ENCODE assay signal across 36 cellular contexts in genomic region chr18:41265047-41265446, GRCh38.
DNase-seq lines count a peak whose midpoint lies in the region; ATAC-seq and TF ChIP-seq lines count a peak whose summit lies in the region.
"Had no signal": no experiment of that assay in that cellular context is flagged by ENCODE, and none has a peak within 500 bp of the region (broad histone marks: within the 10 kb centered on the region; RNA-seq: fewer than 3 reads in every experiment).

No MANE protein-coding gene starts in this region.

- TF ChIP-seq CTCF in IMR-90 (conservative IDR thresholded peaks at IDR 0.05; ENCODE audit: low read depth, low read length), result no peak
- TF ChIP-seq CTCF in astrocyte of the spinal cord (IDR thresholded peaks at IDR 0.05; ENCODE audit: low read depth, low read length), result no peak
- TF ChIP-seq CTCF in fibroblast of villous mesenchyme (IDR thresholded peaks at IDR 0.05; ENCODE audit: insufficient read depth, low read depth, low read length), result no peak

- no peak overlapping the region for H3K23ac ChIP-seq in IMR-90 (ENCODE audit: low read depth, low read length)

- no peaks in the 10 kb centered on the region for H3K79me1 ChIP-seq in IMR-90 (ENCODE audit: low read depth in 1 of 2, low read length in 2 of 2)

- peaks cover 11% of the 10 kb centered on the region for H3K4me1 ChIP-seq in IMR-90 (ENCODE audit: control insufficient read depth, insufficient read depth, low read length)
- H3K4me1 ChIP-seq: tibial artery, vagina had no signal

- H3K9me3 ChIP-seq in IMR-90 (ENCODE audit: control insufficient read depth, insufficient read depth, low read length) (no peaks in the 10 kb centered on the region), T-helper 17 cell (ENCODE audit: control insufficient read depth, low read length, poor library complexity, severe bottlenecking) (no peaks in the 10 kb centered on the region)
- H3K9me3 ChIP-seq: esophagus muscularis mucosa, tibial artery, vagina had no signal

- H4K91ac ChIP-seq in IMR-90 (ENCODE audit: insufficient read depth, low read depth, low read length), result no peak overlapping the region

- H3K9ac ChIP-seq in IMR-90 (ENCODE audit: low read depth, low read length), result no peak overlapping the region

- no peaks in the 10 kb centered on the region for H4K20me1 ChIP-seq in IMR-90 (ENCODE audit: insufficient read depth, low read length)

- CTCF ChIA-PET in IMR-90 (lab: Yijun Ruan, JAX), result no interaction called here

- peaks cover 16 to 37% of the 10 kb centered on the region in 2 donors for H3K9me3 Mint-ChIP-seq in effector memory CD8-positive, alpha-beta T cell
- H3K9me3 Mint-ChIP-seq: activated T-helper 1 cell treated with anti-CD3 and anti-CD28 coated beads, Interleukin-12 subunit alpha, Interleukin-12 subunit beta, Interleukin-2, Interleukin-4 antibody, amounts not matched to agents 30 ng/mL and 10 ng/mL and 1 ng/mL, durations not matched to agents 14 hours and 24 hours and 36 hours had no signal

- H3K14ac ChIP-seq in IMR-90 (replicated peaks; ENCODE audit: low read depth, low read length), result no peak overlapping the region

- H2BK5ac ChIP-seq in IMR-90 (ENCODE audit: low read depth, low read length, poor library complexity, severe bottlenecking), result peak overlapping the region; percentile 67

- H2AFZ ChIP-seq in IMR-90 (replicated peaks; ENCODE audit: low read length, poor library complexity), result no peak overlapping the region

- TF ChIP-seq RAD21 in IMR-90 (IDR thresholded peaks at IDR 0.05; ENCODE audit: low read length), result no peak

- dilution Hi-C loops in IMR-90 (cut with HindIII; ENCODE audit: low sequenced_read_pairs, unreplicated experiment), result no loop called here

- BruUV-seq in IMR-90 (replicated peaks; lab: Mats Ljungman, UMichigan), result no TSS peak

- H3K9me1 ChIP-seq in IMR-90 (ENCODE audit: insufficient read depth, low read length), result peaks cover 8% of the 10 kb centered on the region

- H3K27ac ChIP-seq in IMR-90 (ENCODE audit: insufficient read depth, low read length), result no peak overlapping the region
- H3K27ac ChIP-seq: cardiac muscle cell, coronary artery, esophagus muscularis mucosa, SK-N-MC, tibial artery, vagina had no signal

- H4K8ac ChIP-seq in IMR-90 (ENCODE audit: low read depth in 2 of 2, low read length in 2 of 2), result peak overlapping the region in 1 of 2 experiments; percentile 19; a peak in 1 of 4 replicates

- no peaks in the 10 kb centered on the region for H3K27me3 Mint-ChIP-seq in effector memory CD8-positive, alpha-beta T cell
- no peaks in the 10 kb centered on the region for H3K27me3 Mint-ChIP-seq in T-helper 17 cell
- H3K27me3 Mint-ChIP-seq: activated CD4-positive, alpha-beta memory T cell treated with anti-CD3 and anti-CD28 coated beads for 36 hours; activated naive CD4-positive, alpha-beta T cell treated with anti-CD3 and anti-CD28 coated beads, Interleukin-2, amount 10 ng/mL, durations not matched to agents 7 days and 5 days; IgD-negative memory B cell; memory B cell had no signal

- no peak overlapping the region for H4K5ac ChIP-seq in IMR-90 (ENCODE audit: low read depth, low read length)

- no peak overlapping the region for H3K27ac Mint-ChIP-seq in effector memory CD8-positive, alpha-beta T cell
- no peak overlapping the region for H3K27ac Mint-ChIP-seq in T-helper 17 cell
- H3K27ac Mint-ChIP-seq: activated CD4-positive, alpha-beta memory T cell treated with anti-CD3 and anti-CD28 coated beads for 36 hours; activated naive CD4-positive, alpha-beta T cell treated with anti-CD3 and anti-CD28 coated beads, Interleukin-2, amount 10 ng/mL, durations not matched to agents 7 days and 5 days; activated T-helper 1 cell treated with anti-CD3 and anti-CD28 coated beads, Interleukin-12 subunit alpha, Interleukin-12 subunit beta, Interleukin-2, Interleukin-4 antibody, amounts not matched to agents 30 ng/mL and 10 ng/mL and 1 ng/mL, durations not matched to agents 14 hours and 24 hours and 36 hours; IgD-negative memory B cell; immature natural killer cell; memory B cell; T-helper 1 cell treated with Interleukin-12 subunit alpha and Interleukin-12 subunit beta and Interleukin-4 antibody, amounts not matched to agents 30 μg/mL and 1 μg/mL, for 36 hours had no signal

- H3K4me3 Mint-ChIP-seq in effector memory CD8-positive, alpha-beta T cell, result no peak overlapping the region
- H3K4me3 Mint-ChIP-seq in T-helper 17 cell, result no peak overlapping the region
- H3K4me3 Mint-ChIP-seq: activated CD4-positive, alpha-beta memory T cell treated with anti-CD3 and anti-CD28 coated beads for 36 hours; activated naive CD4-positive, alpha-beta T cell treated with anti-CD3 and anti-CD28 coated beads, Interleukin-2, amount 10 ng/mL, durations not matched to agents 7 days and 5 days; activated T-helper 1 cell treated with anti-CD3 and anti-CD28 coated beads, Interleukin-12 subunit alpha, Interleukin-12 subunit beta, Interleukin-2, Interleukin-4 antibody, amounts not matched to agents 30 ng/mL and 10 ng/mL and 1 ng/mL, durations not matched to agents 14 hours and 24 hours and 36 hours; IgD-negative memory B cell; immature natural killer cell; memory B cell; T-helper 1 cell treated with Interleukin-12 subunit alpha and Interleukin-12 subunit beta and Interleukin-4 antibody, amounts not matched to agents 30 μg/mL and 1 μg/mL, for 36 hours had no signal

- no peak overlapping the region for H2BK20ac ChIP-seq in IMR-90 (ENCODE audit: low read depth, low read length)

- no peak overlapping the region for H3K4ac ChIP-seq in IMR-90 (ENCODE audit: low read depth, low read length)

- ATAC-seq in IMR-90 (ENCODE audit: low read depth) (peak; percentile 87), T-helper 17 cell (no peak), GM19023 (IDR thresholded peaks at IDR 0.05; ENCODE audit: unreplicated experiment) (no peak)
- ATAC-seq in effector memory CD8-positive, alpha-beta T cell (replicated peaks), result no peak
- ATAC-seq: left lobe of liver, PC-3, sciatic nerve had no signal

- peak; percentile 84 for DNase-seq in IMR-90
- DNase-seq in astrocyte of the spinal cord (ENCODE audit: low read depth, low spot score), result peak; percentile 49
- peak; percentile 5 for DNase-seq in fibroblast of villous mesenchyme (ENCODE audit: low read depth)
- peak; percentile 13 for DNase-seq in renal cortical epithelial cell (ENCODE audit: low read depth)
- DNase-seq in effector memory CD8-positive, alpha-beta T cell, result no peak
- DNase-seq in T-helper 17 cell, result no peak
- DNase-seq in cerebellar cortex (ENCODE audit: low spot score), result no peak
- DNase-seq: activated CD4-positive, alpha-beta memory T cell treated with anti-CD3 and anti-CD28 coated beads for 36 hours; activated CD4-positive, CD25-positive, alpha-beta regulatory T cell treated with anti-CD3 and anti-CD28 coated beads, Interleukin-2, amount 50 U/mL, for 72 hours; activated CD8-positive, alpha-beta memory T cell treated with anti-CD3 and anti-CD28 coated beads, Interleukin-2, amount 50 U/mL, for 4 hours; activated naive CD4-positive, alpha-beta T cell treated with anti-CD3 and anti-CD28 coated beads, Interleukin-2, amount 10 ng/mL, durations not matched to agents 7 days and 5 days; amygdala; DMS 273 treated with DMSO at 0.1 percent for 48 hours; effector CD8-positive, alpha-beta T cell; EL; immature natural killer cell; NCI-H1092 treated with DMSO at 0.1 percent for 48 hours; NCI-H1694 treated with DMSO at 0.1 percent for 48 hours; NCI-H510A treated with DMSO at 0.1 percent for 48 hours; NK-92 treated with Interleukin-12 subunit alpha and Interleukin-12 subunit beta, amount 100 ng/mL, for 24 hours; PC-3; posterior cingulate gyrus; stimulated activated CD4-positive, alpha-beta T cell treated with anti-CD3 and anti-CD28 coated beads, Interleukin-4, amount 100 ng/mL, for 24 hours; tibial artery had no signal

- no peaks in the 10 kb centered on the region for H3K4me1 Mint-ChIP-seq in effector memory CD8-positive, alpha-beta T cell (ENCODE audit: low read depth in 2 of 2)
- H3K4me1 Mint-ChIP-seq in T-helper 17 cell, result no peaks in the 10 kb centered on the region
- H3K4me1 Mint-ChIP-seq: activated naive CD4-positive, alpha-beta T cell treated with anti-CD3 and anti-CD28 coated beads, Interleukin-2, amount 10 ng/mL, durations not matched to agents 7 days and 5 days; IgD-negative memory B cell; immature natural killer cell; memory B cell had no signal

- H3K4me3 ChIP-seq in IMR-90 (ENCODE audit: insufficient read depth, low read depth, low read length) (no peak overlapping the region), astrocyte of the spinal cord (ENCODE audit: low read depth, low read length) (no peak overlapping the region), fibroblast of villous mesenchyme (ENCODE audit: low read depth, low read length) (no peak overlapping the region)
- H3K4me3 ChIP-seq: cardiac muscle cell, coronary artery, esophagus muscularis mucosa, SK-N-MC, tibial artery, vagina had no signal

- H2BK120ac ChIP-seq in IMR-90 (ENCODE audit: low read depth, low read length), result no peak overlapping the region; the same call in 1 of the 2 replicates

- in situ Hi-C loops in IMR-90 (cut with MboI; ENCODE audit: low sequenced_read_pairs), result no loop called here
- in situ Hi-C loops in astrocyte of the spinal cord (cut with HindIII; ENCODE audit: low sequenced_read_pairs), result no loop called here

- intact Hi-C loops in IMR-90 (cut with micrococcal nuclease), result no loop called here

- H2BK15ac ChIP-seq in IMR-90 (ENCODE audit: low read depth, low read length), result no peak overlapping the region

- no peaks in the 10 kb centered on the region for H3K36me3 ChIP-seq in IMR-90 (ENCODE audit: control insufficient read depth, insufficient read depth, low read length)
- H3K36me3 ChIP-seq: cardiac muscle cell, esophagus muscularis mucosa, tibial artery, vagina had no signal

- no peak overlapping the region for H3K18ac ChIP-seq in IMR-90 (ENCODE audit: low read depth, low read length)

- H3K27me3 ChIP-seq in IMR-90 (ENCODE audit: control insufficient read depth, insufficient read depth, low read length), result no peaks in the 10 kb centered on the region
- H3K27me3 ChIP-seq: cardiac muscle cell, esophagus muscularis mucosa, tibial artery, vagina had no signal

- no peak overlapping the region for H2AK9ac ChIP-seq in IMR-90 (replicated peaks; ENCODE audit: low read depth, low read length, poor library complexity)

- H3K56ac ChIP-seq in IMR-90 (ENCODE audit: extremely low read depth, insufficient read depth, low read length), result no peak overlapping the region

- peak overlapping the region; percentile 57; the same call in 1 of the 2 replicates for H3K4me2 ChIP-seq in IMR-90 (ENCODE audit: low read depth, low read length)

- no peak for TF ChIP-seq POLR2A in IMR-90 (IDR thresholded peaks at IDR 0.05; ENCODE audit: low read depth, low read length)

- no CpG with 5 or more reads among the region's 2 CpGs for WGBS in IMR-90 (ENCODE audit: extremely low coverage in 2 of 2, insufficient read length in 1 of 2), 2 experiments

- POLR2A ChIA-PET in IMR-90 (lab: Charles Lee; ENCODE audit: unreplicated experiment), result no interaction called here

- H3K36me3 Mint-ChIP-seq in effector memory CD8-positive, alpha-beta T cell (ENCODE audit: insufficient read depth), result no peaks in the 10 kb centered on the region
- no peaks in the 10 kb centered on the region for H3K36me3 Mint-ChIP-seq in T-helper 17 cell (ENCODE audit: low read depth)
- H3K36me3 Mint-ChIP-seq: activated CD4-positive, alpha-beta memory T cell treated with anti-CD3 and anti-CD28 coated beads for 36 hours; activated naive CD4-positive, alpha-beta T cell treated with anti-CD3 and anti-CD28 coated beads, Interleukin-2, amount 10 ng/mL, durations not matched to agents 7 days and 5 days; IgD-negative memory B cell; memory B cell had no signal

- no peak overlapping the region for H2AK5ac ChIP-seq in IMR-90 (ENCODE audit: low read depth, low read length)

Comparison
In these comparisons a context has a peak if more than half of its experiments do, and no peak if none do; other contexts are left out.
1. DNase-seq: peak in IMR-90 (single experiment), astrocyte of the spinal cord (single experiment), fibroblast of villous mesenchyme (single experiment) and renal cortical epithelial cell (single experiment); none in effector memory CD8-positive, alpha-beta T cell (0 of 3), T-helper 17 cell (0 of 3) and cerebellar cortex (single experiment).